ENCODE assay signal across 1 cellular context in the genomic region with DNA sequence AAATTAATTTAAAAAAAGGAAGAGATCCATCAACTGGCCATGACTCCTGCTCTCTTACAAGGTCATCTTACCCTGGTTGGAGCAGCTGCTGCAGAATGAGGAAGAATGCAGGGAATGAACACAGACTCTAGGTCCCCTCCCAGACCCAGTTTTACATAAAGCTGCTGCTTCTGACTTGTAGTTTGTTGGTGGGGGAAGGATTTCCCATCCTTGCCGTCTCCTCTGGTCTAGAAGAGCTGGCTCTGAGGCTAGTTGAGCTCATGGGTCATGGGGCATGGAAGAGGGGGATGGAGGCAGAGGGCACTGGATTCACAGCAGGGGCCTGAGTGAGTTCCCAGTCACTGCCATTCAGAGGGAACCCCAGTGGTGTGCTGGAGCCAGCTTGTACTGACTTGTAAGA.
TF ChIP-seq lines count a peak whose summit lies in the region.

No MANE protein-coding gene starts in this region.

TF ChIP-seq in H1, 55 proteins besides CTCF, POLR2A, EP300 and RAD21:
- TF ChIP-seq POU5F1 (IDR thresholded peaks at IDR 0.05; ENCODE audit: low read depth, low read length) (no peak), GTF2F1 (IDR thresholded peaks at IDR 0.05; ENCODE audit: borderline replicate concordance, low read depth, low read length) (no peak), CEBPB (IDR thresholded peaks at IDR 0.05; ENCODE audit: low read depth, low read length) (no peak), HDAC6 (IDR thresholded peaks at IDR 0.05; ENCODE audit: low read depth, low read length) (no peak), RFX5 (IDR thresholded peaks at IDR 0.05; ENCODE audit: borderline replicate concordance, low read depth, low read length) (no peak), NRF1 (IDR thresholded peaks at IDR 0.05; ENCODE audit: low read depth, low read length) (no peak), CBX5 (IDR thresholded peaks at IDR 0.05; ENCODE audit: low read depth, low read length) (no peak), HDAC2 (IDR thresholded peaks at IDR 0.05; ENCODE audit: borderline replicate concordance in 1 of 2, low read depth in 2 of 2, low read length in 2 of 2) (no peak), SAP30 (IDR thresholded peaks at IDR 0.05; ENCODE audit: insufficient read depth, insufficient replicate concordance, low read length) (no peak), EZH2 (IDR thresholded peaks at IDR 0.05; ENCODE audit: low read depth, low read length, severe bottlenecking) (no peak), KDM4A (IDR thresholded peaks at IDR 0.05; ENCODE audit: low read depth, low read length, severe bottlenecking) (no peak)
- TF ChIP-seq, protein P1, sequence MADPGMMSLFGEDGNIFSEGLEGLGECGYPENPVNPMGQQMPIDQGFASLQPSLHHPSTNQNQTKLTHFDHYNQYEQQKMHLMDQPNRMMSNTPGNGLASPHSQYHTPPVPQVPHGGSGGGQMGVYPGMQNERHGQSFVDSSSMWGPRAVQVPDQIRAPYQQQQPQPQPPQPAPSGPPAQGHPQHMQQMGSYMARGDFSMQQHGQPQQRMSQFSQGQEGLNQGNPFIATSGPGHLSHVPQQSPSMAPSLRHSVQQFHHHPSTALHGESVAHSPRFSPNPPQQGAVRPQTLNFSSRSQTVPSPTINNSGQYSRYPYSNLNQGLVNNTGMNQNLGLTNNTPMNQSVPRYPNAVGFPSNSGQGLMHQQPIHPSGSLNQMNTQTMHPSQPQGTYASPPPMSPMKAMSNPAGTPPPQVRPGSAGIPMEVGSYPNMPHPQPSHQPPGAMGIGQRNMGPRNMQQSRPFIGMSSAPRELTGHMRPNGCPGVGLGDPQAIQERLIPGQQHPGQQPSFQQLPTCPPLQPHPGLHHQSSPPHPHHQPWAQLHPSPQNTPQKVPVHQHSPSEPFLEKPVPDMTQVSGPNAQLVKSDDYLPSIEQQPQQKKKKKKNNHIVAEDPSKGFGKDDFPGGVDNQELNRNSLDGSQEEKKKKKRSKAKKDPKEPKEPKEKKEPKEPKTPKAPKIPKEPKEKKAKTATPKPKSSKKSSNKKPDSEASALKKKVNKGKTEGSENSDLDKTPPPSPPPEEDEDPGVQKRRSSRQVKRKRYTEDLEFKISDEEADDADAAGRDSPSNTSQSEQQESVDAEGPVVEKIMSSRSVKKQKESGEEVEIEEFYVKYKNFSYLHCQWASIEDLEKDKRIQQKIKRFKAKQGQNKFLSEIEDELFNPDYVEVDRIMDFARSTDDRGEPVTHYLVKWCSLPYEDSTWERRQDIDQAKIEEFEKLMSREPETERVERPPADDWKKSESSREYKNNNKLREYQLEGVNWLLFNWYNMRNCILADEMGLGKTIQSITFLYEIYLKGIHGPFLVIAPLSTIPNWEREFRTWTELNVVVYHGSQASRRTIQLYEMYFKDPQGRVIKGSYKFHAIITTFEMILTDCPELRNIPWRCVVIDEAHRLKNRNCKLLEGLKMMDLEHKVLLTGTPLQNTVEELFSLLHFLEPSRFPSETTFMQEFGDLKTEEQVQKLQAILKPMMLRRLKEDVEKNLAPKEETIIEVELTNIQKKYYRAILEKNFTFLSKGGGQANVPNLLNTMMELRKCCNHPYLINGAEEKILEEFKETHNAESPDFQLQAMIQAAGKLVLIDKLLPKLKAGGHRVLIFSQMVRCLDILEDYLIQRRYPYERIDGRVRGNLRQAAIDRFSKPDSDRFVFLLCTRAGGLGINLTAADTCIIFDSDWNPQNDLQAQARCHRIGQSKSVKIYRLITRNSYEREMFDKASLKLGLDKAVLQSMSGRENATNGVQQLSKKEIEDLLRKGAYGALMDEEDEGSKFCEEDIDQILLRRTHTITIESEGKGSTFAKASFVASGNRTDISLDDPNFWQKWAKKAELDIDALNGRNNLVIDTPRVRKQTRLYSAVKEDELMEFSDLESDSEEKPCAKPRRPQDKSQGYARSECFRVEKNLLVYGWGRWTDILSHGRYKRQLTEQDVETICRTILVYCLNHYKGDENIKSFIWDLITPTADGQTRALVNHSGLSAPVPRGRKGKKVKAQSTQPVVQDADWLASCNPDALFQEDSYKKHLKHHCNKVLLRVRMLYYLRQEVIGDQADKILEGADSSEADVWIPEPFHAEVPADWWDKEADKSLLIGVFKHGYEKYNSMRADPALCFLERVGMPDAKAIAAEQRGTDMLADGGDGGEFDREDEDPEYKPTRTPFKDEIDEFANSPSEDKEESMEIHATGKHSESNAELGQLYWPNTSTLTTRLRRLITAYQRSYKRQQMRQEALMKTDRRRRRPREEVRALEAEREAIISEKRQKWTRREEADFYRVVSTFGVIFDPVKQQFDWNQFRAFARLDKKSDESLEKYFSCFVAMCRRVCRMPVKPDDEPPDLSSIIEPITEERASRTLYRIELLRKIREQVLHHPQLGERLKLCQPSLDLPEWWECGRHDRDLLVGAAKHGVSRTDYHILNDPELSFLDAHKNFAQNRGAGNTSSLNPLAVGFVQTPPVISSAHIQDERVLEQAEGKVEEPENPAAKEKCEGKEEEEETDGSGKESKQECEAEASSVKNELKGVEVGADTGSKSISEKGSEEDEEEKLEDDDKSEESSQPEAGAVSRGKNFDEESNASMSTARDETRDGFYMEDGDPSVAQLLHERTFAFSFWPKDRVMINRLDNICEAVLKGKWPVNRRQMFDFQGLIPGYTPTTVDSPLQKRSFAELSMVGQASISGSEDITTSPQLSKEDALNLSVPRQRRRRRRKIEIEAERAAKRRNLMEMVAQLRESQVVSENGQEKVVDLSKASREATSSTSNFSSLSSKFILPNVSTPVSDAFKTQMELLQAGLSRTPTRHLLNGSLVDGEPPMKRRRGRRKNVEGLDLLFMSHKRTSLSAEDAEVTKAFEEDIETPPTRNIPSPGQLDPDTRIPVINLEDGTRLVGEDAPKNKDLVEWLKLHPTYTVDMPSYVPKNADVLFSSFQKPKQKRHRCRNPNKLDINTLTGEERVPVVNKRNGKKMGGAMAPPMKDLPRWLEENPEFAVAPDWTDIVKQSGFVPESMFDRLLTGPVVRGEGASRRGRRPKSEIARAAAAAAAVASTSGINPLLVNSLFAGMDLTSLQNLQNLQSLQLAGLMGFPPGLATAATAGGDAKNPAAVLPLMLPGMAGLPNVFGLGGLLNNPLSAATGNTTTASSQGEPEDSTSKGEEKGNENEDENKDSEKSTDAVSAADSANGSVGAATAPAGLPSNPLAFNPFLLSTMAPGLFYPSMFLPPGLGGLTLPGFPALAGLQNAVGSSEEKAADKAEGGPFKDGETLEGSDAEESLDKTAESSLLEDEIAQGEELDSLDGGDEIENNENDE (IDR thresholded peaks at IDR 0.05; ENCODE audit: insufficient replicate concordance, low read length): no peak
- TF ChIP-seq, protein P2, sequence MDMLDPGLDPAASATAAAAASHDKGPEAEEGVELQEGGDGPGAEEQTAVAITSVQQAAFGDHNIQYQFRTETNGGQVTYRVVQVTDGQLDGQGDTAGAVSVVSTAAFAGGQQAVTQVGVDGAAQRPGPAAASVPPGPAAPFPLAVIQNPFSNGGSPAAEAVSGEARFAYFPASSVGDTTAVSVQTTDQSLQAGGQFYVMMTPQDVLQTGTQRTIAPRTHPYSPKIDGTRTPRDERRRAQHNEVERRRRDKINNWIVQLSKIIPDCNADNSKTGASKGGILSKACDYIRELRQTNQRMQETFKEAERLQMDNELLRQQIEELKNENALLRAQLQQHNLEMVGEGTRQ (IDR thresholded peaks at IDR 0.05; ENCODE audit: low read length): no peak
